ENCODE assay signal across 8 cellular contexts in genomic region chr10:689433-690226, GRCh38. TPM values are rescaled to one million over a fixed set of nuclear protein-coding genes. Genes with fewer than 3 reads are reported as not detected.
DNase-seq lines count a peak whose midpoint lies in the region; ATAC-seq and TF ChIP-seq lines count a peak whose summit lies in the region.

DIP2C (minus strand) TSS chr10:689668; CDS start chr10:689578, 90 bp downstream.

- H3K4me3 ChIP-seq in spleen = peak within 1 kb of the TSS; percentile 40 to 72 (median 52)

- peaks cover 0 to 80% (median 14%) of the 10 kb centered on the region in 7 donors for H3K27me3 ChIP-seq in spleen (replicated peaks in 1 of 7)

- H3K36me3 ChIP-seq in spleen = no peaks in the 10 kb centered on the region

- H3K27ac ChIP-seq in spleen = peak within 1 kb of the TSS in 7 of 8 donors; percentile 65 to 78 (median 76)

- TF ChIP-seq CTCF in spleen (IDR thresholded peaks at IDR 0.05 in 8 of 11, conservative IDR thresholded peaks at IDR 0.05 in 3 of 11) = no peak

- ATAC-seq in GM21447 (IDR thresholded peaks at IDR 0.05; ENCODE audit: unreplicated experiment) (no peak), GM21381 (IDR thresholded peaks at IDR 0.05; ENCODE audit: unreplicated experiment) (no peak)

- DNase-seq in NCI-H748 (lab: John Stamatoyannopoulos, UW; ENCODE audit: unreplicated experiment) (peak; percentile 82), NCI-H748 treated with DMSO at 0.1 percent for 48 hours (lab: John Stamatoyannopoulos, UW) (no peak), NCI-H82 treated with DMSO at 0.1 percent for 48 hours (lab: John Stamatoyannopoulos, UW; ENCODE audit: unreplicated experiment) (peak; percentile 3), dedifferentiated amniotic fluid mesenchymal stem cell (ENCODE audit: extremely low spot score) (peak; percentile 66), kidney tubule cell (ENCODE audit: low spot score) (peak; percentile 81), spleen (no peak)

- intact Hi-C loops in spleen (cut with DNase I; ENCODE audit: low total_unique reads) = loop anchor here (10.0 kb wide), 1 partner anchor 175 kb away; no protein-coding TSS in a partner anchor

- no peak for TF ChIP-seq POLR2A in spleen (IDR thresholded peaks at IDR 0.05)

- WGBS in spleen, 5 donors = 2 to 10% (median 3%) methylated on average over 9 to 135 of the region's 135 CpGs

- peaks cover 0 to 27% (median 10%) of the 10 kb centered on the region in 6 donors for H3K4me1 ChIP-seq in spleen

- peaks cover 0 to 6% (median 0%) of the 10 kb centered on the region in 8 donors for H3K9me3 ChIP-seq in spleen

RNA-seq across cellular contexts. Expression of gene DIP2C, which starts in this region (rescaled TPM):
- 10 to 100 TPM in 4 of 7 donors, 1 to 10 TPM in 3; 6.9 to 13.1 (median 10.3) TPM for total RNA-seq in spleen
- 1 to 10 TPM; 2.2 to 3.4 (median 3.2) TPM for polyA plus RNA-seq in spleen

Comparison
In these comparisons a context has a peak if more than half of its experiments do, and no peak if none do; other contexts are left out.
1. DNase-seq: peak in NCI-H748 (single experiment), NCI-H82 treated with DMSO at 0.1 percent for 48 hours (single experiment), dedifferentiated amniotic fluid mesenchymal stem cell (single experiment) and kidney tubule cell (single experiment); none in NCI-H748 treated with DMSO at 0.1 percent for 48 hours (single experiment) and spleen (single experiment).